ENCODE assay signal across 10 cellular contexts in genomic region chr19:42131149-42132029, GRCh38. TPM values are rescaled to one million over a fixed set of nuclear protein-coding genes. Genes with fewer than 3 reads are reported as not detected.
DNase-seq lines count a peak whose midpoint lies in the region; ATAC-seq lines count a peak whose summit lies in the region.
"Had no signal": no experiment of that assay in that cellular context is flagged by ENCODE, and none has a peak within 500 bp of the region (broad histone marks: within the 10 kb centered on the region; RNA-seq: fewer than 3 reads in every experiment).

No MANE protein-coding gene starts in this region.

- no peaks in the 10 kb centered on the region for H4K20me1 ChIP-seq in Karpas-422 (ENCODE audit: insufficient read depth, low read depth, low read length)

- POLR2A ChIA-PET in CD8-positive, alpha-beta memory T cell (lab: Charles Lee) = interaction anchor here (0.6 to 1.6 kb wide), 3 partner anchors 11 to 328 kb away, joined by 4 to 6 read pairs (median 5); no protein-coding TSS in a partner anchor
- POLR2A ChIA-PET in naive thymus-derived CD4-positive, alpha-beta T cell (lab: Charles Lee) = interaction anchor here (0.9 to 2.4 kb wide), 4 partner anchors 8 to 55 kb away, joined by 3 to 14 read pairs (median 4); partner anchors contain the start of gene ZNF574

- H3K4me1 Mint-ChIP-seq in CD8-positive, alpha-beta memory T cell = peaks cover 61 to 88% (median 73%) of the 10 kb centered on the region in 3 donors
- peaks cover 57 to 86% (median 72%) of the 10 kb centered on the region in 7 donors for H3K4me1 Mint-ChIP-seq in naive thymus-derived CD4-positive, alpha-beta T cell

- H3K4me2 ChIP-seq in Karpas-422 (ENCODE audit: low read depth, low read length, poor library complexity, severe bottlenecking) = peak overlapping the region; percentile 90

- H3K79me2 ChIP-seq in Karpas-422 (ENCODE audit: low read length) = peaks cover 55% of the 10 kb centered on the region

- H3K27me3 ChIP-seq in CD8-positive, alpha-beta memory T cell (ENCODE audit: insufficient read depth, low read length, poor library complexity, severe bottlenecking) = no peaks in the 10 kb centered on the region
- H3K27me3 ChIP-seq in Karpas-422 (ENCODE audit: low read length) = no peaks in the 10 kb centered on the region
- no peaks in the 10 kb centered on the region for H3K27me3 ChIP-seq in naive thymus-derived CD4-positive, alpha-beta T cell (ENCODE audit: control insufficient read depth in 2 of 2, insufficient read depth in 2 of 2, low read length in 2 of 2)
- H3K27me3 ChIP-seq: ovary had no signal

- CTCF ChIA-PET in CD8-positive, alpha-beta memory T cell (lab: Charles Lee) = interaction anchor here (0.5 to 6.2 kb wide), 9 partner anchors 8 to 378 kb away, joined by 3 to 46 read pairs (median 6); partner anchors contain the start of gene ERF
- CTCF ChIA-PET in naive thymus-derived CD4-positive, alpha-beta T cell (lab: Charles Lee) = interaction anchor here (0.5 to 2.4 kb wide), 6 partner anchors 22 to 774 kb away, joined by 3 to 38 read pairs (median 6); partner anchors contain the start of gene PRR19

- ATAC-seq in naive thymus-derived CD4-positive, alpha-beta T cell = no peak
- ATAC-seq in HG03159 (IDR thresholded peaks at IDR 0.05; ENCODE audit: unreplicated experiment) (no peak), GM18502 (IDR thresholded peaks at IDR 0.05; ENCODE audit: poor library complexity, unreplicated experiment) (no peak)

- H3K4me3 ChIP-seq in CD8-positive, alpha-beta memory T cell (ENCODE audit: low read length) = peak overlapping the region; percentile 90
- peak overlapping the region; percentile 78 for H3K4me3 ChIP-seq in Karpas-422 (ENCODE audit: low read length)
- peak overlapping the region; percentile 81 for H3K4me3 ChIP-seq in naive thymus-derived CD4-positive, alpha-beta T cell (ENCODE audit: low read length)
- H3K4me3 ChIP-seq: ovary had no signal

- H3K4me1 ChIP-seq in CD8-positive, alpha-beta memory T cell (ENCODE audit: insufficient read depth, low read length) = peaks cover 43% of the 10 kb centered on the region
- H3K4me1 ChIP-seq in Karpas-422 (ENCODE audit: low read length) = peaks cover 76% of the 10 kb centered on the region
- peaks cover 23 to 33% of the 10 kb centered on the region in 2 donors for H3K4me1 ChIP-seq in naive thymus-derived CD4-positive, alpha-beta T cell (ENCODE audit: control insufficient read depth in 2 of 2, insufficient read depth in 2 of 2, low read length in 2 of 2)

- H3K4me3 Mint-ChIP-seq in CD8-positive, alpha-beta memory T cell = peak overlapping the region; percentile 77 to 95 (median 87)
- peak overlapping the region; percentile 80 to 95 (median 92) for H3K4me3 Mint-ChIP-seq in naive thymus-derived CD4-positive, alpha-beta T cell

- H3K27me3 Mint-ChIP-seq in CD8-positive, alpha-beta memory T cell = no peaks in the 10 kb centered on the region
- H3K27me3 Mint-ChIP-seq in naive thymus-derived CD4-positive, alpha-beta T cell = no peaks in the 10 kb centered on the region

- no peaks in the 10 kb centered on the region for H3K9me2 ChIP-seq in Karpas-422 (replicated peaks; ENCODE audit: insufficient read depth, low read length)

- H3K27ac ChIP-seq in CD8-positive, alpha-beta memory T cell (ENCODE audit: low read depth, low read length) = no peak overlapping the region
- H3K27ac ChIP-seq in Karpas-422 (ENCODE audit: low read length) = peak overlapping the region; percentile 100
- peak overlapping the region; percentile 21 for H3K27ac ChIP-seq in caudate nucleus (ENCODE audit: low read depth, low read length)
- peak overlapping the region; percentile 80 for H3K27ac ChIP-seq in naive thymus-derived CD4-positive, alpha-beta T cell (ENCODE audit: low read depth, low read length)
- H3K27ac ChIP-seq: ovary had no signal

- DNase-seq in CD8-positive, alpha-beta memory T cell = no peak
- DNase-seq in Karpas-422 (peak; percentile 63), caudate nucleus (lab: John Stamatoyannopoulos, UW) (no peak), cerebellar cortex (ENCODE audit: low spot score) (no peak), NCI-H345 (lab: John Stamatoyannopoulos, UW) (no peak)
- no peak for DNase-seq in naive thymus-derived CD4-positive, alpha-beta T cell
- DNase-seq: NCI-H1417, ovary had no signal

- intact Hi-C loops in naive thymus-derived CD4-positive, alpha-beta T cell (cut with micrococcal nuclease) = loop anchor here (1.0 to 2.0 kb wide), 14 partner anchors 9 to 301 kb away; partner anchors contain the start of genes DEDD2 (in 1 of the 2), MEGF8 (in 1 of the 2), PAFAH1B3 (in 1 of the 2) and PRR19 (in 1 of the 2)

- no peak overlapping the region for H2AFZ ChIP-seq in Karpas-422 (ENCODE audit: low read length)

- H3K36me3 Mint-ChIP-seq in CD8-positive, alpha-beta memory T cell = peaks cover 0 to 16% (median 0%) of the 10 kb centered on the region in 3 donors
- peaks cover 0 to 8% (median 0%) of the 10 kb centered on the region in 5 donors for H3K36me3 Mint-ChIP-seq in naive thymus-derived CD4-positive, alpha-beta T cell

- peak overlapping the region; percentile 96 for H3K9ac ChIP-seq in Karpas-422 (ENCODE audit: low read length)

- no peaks in the 10 kb centered on the region for H3K36me3 ChIP-seq in CD8-positive, alpha-beta memory T cell (ENCODE audit: insufficient read depth, low read length)
- H3K36me3 ChIP-seq in Karpas-422 (ENCODE audit: insufficient read depth, low read length) = peaks cover 24% of the 10 kb centered on the region
- H3K36me3 ChIP-seq in naive thymus-derived CD4-positive, alpha-beta T cell (ENCODE audit: control insufficient read depth in 2 of 3, insufficient read depth in 3 of 3, low read length in 3 of 3) = peaks cover 0 to 1% (median 0%) of the 10 kb centered on the region in 3 experiments
- H3K36me3 ChIP-seq: ovary had no signal

- H3K9me3 Mint-ChIP-seq in CD8-positive, alpha-beta memory T cell = no peaks in the 10 kb centered on the region
- H3K9me3 Mint-ChIP-seq in naive thymus-derived CD4-positive, alpha-beta T cell = peaks cover 0 to 2% (median 0%) of the 10 kb centered on the region in 11 donors

- peak overlapping the region; percentile 72 to 97 (median 90) for H3K27ac Mint-ChIP-seq in CD8-positive, alpha-beta memory T cell
- peak overlapping the region; percentile 45 to 94 (median 76) for H3K27ac Mint-ChIP-seq in naive thymus-derived CD4-positive, alpha-beta T cell

- no peaks in the 10 kb centered on the region for H3K9me3 ChIP-seq in CD8-positive, alpha-beta memory T cell (ENCODE audit: low read length)
- H3K9me3 ChIP-seq in Karpas-422 (ENCODE audit: low read length) = no peaks in the 10 kb centered on the region
- no peaks in the 10 kb centered on the region for H3K9me3 ChIP-seq in naive thymus-derived CD4-positive, alpha-beta T cell (ENCODE audit: control insufficient read depth in 2 of 3, low read length in 3 of 3)
- H3K9me3 ChIP-seq: ovary had no signal

RNA-seq across cellular contexts. Expression of gene POU2F2, which starts 0.9 kb away (rescaled TPM):
- total RNA-seq in CD8-positive, alpha-beta memory T cell = 10 to 100 TPM; 46.7 to 47.9 TPM
- polyA plus RNA-seq in CD8-positive, alpha-beta memory T cell = 8.5 TPM
- 61.9 and 69.4 TPM in 2 replicates for total RNA-seq in Karpas-422 (2014; rRNA removed; shearing (Covaris generic); ENCODE audit: low replicate concordance)
- total RNA-seq in naive thymus-derived CD4-positive, alpha-beta T cell = 10 to 100 TPM; 31.5 to 91.3 (median 73.4) TPM
- polyA plus RNA-seq in naive thymus-derived CD4-positive, alpha-beta T cell = 1 to 10 TPM; 2.2 to 7.6 TPM

RNA-seq across cellular contexts. Expression of gene ZNF574, which starts 55.4 kb away (rescaled TPM):
- total RNA-seq in CD8-positive, alpha-beta memory T cell = 10 to 100 TPM; 18.8 to 21.9 TPM
- polyA plus RNA-seq in CD8-positive, alpha-beta memory T cell = 24.9 TPM
- 15.1 and 23.5 TPM in 2 replicates for total RNA-seq in Karpas-422 (2014; rRNA removed; shearing (Covaris generic); ENCODE audit: low replicate concordance)
- 10 to 100 TPM; 17.6 to 26.7 (median 20.9) TPM for total RNA-seq in naive thymus-derived CD4-positive, alpha-beta T cell
- polyA plus RNA-seq in naive thymus-derived CD4-positive, alpha-beta T cell = 10 to 100 TPM; 11.2 to 32.8 TPM
